In genomic region chr17:17797119-17797809, GRCh38 we compare ENCODE assay signal across 19 cellular contexts. TPM values are rescaled to one million over a fixed set of nuclear protein-coding genes. Genes with fewer than 3 reads are reported as not detected.
DNase-seq lines count a peak whose midpoint lies in the region; ATAC-seq, FAIRE-seq and TF ChIP-seq lines count a peak whose summit lies in the region.
"Had no signal": no experiment of that assay in that cellular context is flagged by ENCODE, and none has a peak within 500 bp of the region (broad histone marks: within the 10 kb centered on the region; RNA-seq: fewer than 3 reads in every experiment).

No MANE protein-coding gene starts in this region.

- H2AFZ ChIP-seq in HepG2 (ENCODE audit: low read length) = no peak overlapping the region
- H2AFZ ChIP-seq in OCI-LY7 (ENCODE audit: low read length) = no peak overlapping the region
- H2AFZ ChIP-seq in endothelial cell of umbilical vein (ENCODE audit: low read depth, low read length) = no peak overlapping the region

- H3K4me2 ChIP-seq in HepG2 (ENCODE audit: low read depth, low read length) (no peak overlapping the region), OCI-LY7 (ENCODE audit: low read length) (no peak overlapping the region), endothelial cell of umbilical vein (ENCODE audit: insufficient read depth, low read length) (no peak overlapping the region)

- in situ Hi-C loops in HepG2 (cut with HindIII; ENCODE audit: extremely low pct_ligation_motif_present, low pct_unique_long_range_greater_than_20kb) = no loop called here

- H3K9me1 ChIP-seq in endothelial cell of umbilical vein (replicated peaks; ENCODE audit: control insufficient read depth, extremely low read depth, insufficient read depth, low read length) = no peaks in the 10 kb centered on the region

- TF ChIP-seq POLR2A in HepG2 (IDR thresholded peaks at IDR 0.05; ENCODE audit: insufficient read depth in 1 of 2, low read depth in 2 of 2, low read length in 2 of 2) (no peak), right lobe of liver (IDR thresholded peaks at IDR 0.05) (no peak), endothelial cell of umbilical vein (IDR thresholded peaks at IDR 0.05; ENCODE audit: low read depth, low read length) (no peak)

- no peaks in the 10 kb centered on the region for H3K9me2 ChIP-seq in OCI-LY7 (ENCODE audit: insufficient read depth, low read length)

- BruUV-seq in HepG2 (replicated peaks; lab: Mats Ljungman, UMichigan) = TSS peak; percentile 46
- BruUV-seq in OCI-LY7 (replicated peaks; lab: Mats Ljungman, UMichigan) = TSS peak; percentile 49
- TSS peak; percentile 2 for BruUV-seq in endothelial cell of umbilical vein (replicated peaks; lab: Mats Ljungman, UMichigan)

- whole genome bisulfite sequencing in HepG2 (ENCODE audit: low lambda C conversion rate) = 95% methylated on average over 25 of the region's 30 CpGs
- WGBS in right lobe of liver (ENCODE audit: insufficient coverage, low coverage, low lambda C conversion rate, missing lambda C conversion rate) = 76% methylated on average over 3 of the region's 30 CpGs

- intact Hi-C loops in HepG2 (cut with micrococcal nuclease; ENCODE audit: unreplicated experiment) (no loop called here), right lobe of liver (cut with DNase I) (no loop called here), OCI-LY7 (cut with micrococcal nuclease; ENCODE audit: unreplicated experiment) (no loop called here), endothelial cell of umbilical vein (cut with micrococcal nuclease) (no loop called here)

- POLR2A ChIA-PET in HepG2 (lab: Yijun Ruan, JAX) = no interaction called here
- POLR2A ChIA-PET in OCI-LY7 (lab: Charles Lee) = interaction anchor here (0.6 kb wide), 1 partner anchor 235 kb away, joined by 3 read pairs; no protein-coding TSS in a partner anchor
- POLR2A ChIA-PET in endothelial cell of umbilical vein (lab: Charles Lee) = no interaction called here

- H3K9ac ChIP-seq in HepG2 (ENCODE audit: insufficient read depth, low read depth, low read length) (no peak overlapping the region), endothelial cell of umbilical vein (replicated peaks; ENCODE audit: extremely low read depth, insufficient read depth, low read length) (no peak overlapping the region)

- no peaks in the 10 kb centered on the region for H4K20me1 ChIP-seq in HepG2 (ENCODE audit: insufficient read depth, low read length)
- no peaks in the 10 kb centered on the region for H4K20me1 ChIP-seq in OCI-LY7 (ENCODE audit: insufficient read depth, low read length)
- no peaks in the 10 kb centered on the region for H4K20me1 ChIP-seq in endothelial cell of umbilical vein (replicated peaks; ENCODE audit: control insufficient read depth, extremely low read depth, insufficient read depth, low read length)

- CTCF ChIA-PET in HepG2 (lab: Yijun Ruan, JAX; ENCODE audit: low intra/inter-chr PET ratio, low total read pairs) (no interaction called here), OCI-LY7 (lab: Charles Lee; ENCODE audit: unreplicated experiment) (no interaction called here), endothelial cell of umbilical vein (lab: Charles Lee) (no interaction called here)

- no peaks in the 10 kb centered on the region for H3K27me3 ChIP-seq in HepG2 (ENCODE audit: control insufficient read depth in 1 of 2, insufficient read depth in 2 of 2, low read length in 2 of 2)
- H3K27me3 ChIP-seq in right lobe of liver = no peaks in the 10 kb centered on the region
- H3K27me3 ChIP-seq in endothelial cell of umbilical vein (ENCODE audit: control insufficient read depth in 2 of 2, insufficient read depth in 2 of 2, low read length in 2 of 2) = no peaks in the 10 kb centered on the region

- DNase-seq in HepG2 (ENCODE audit: low spot score) (no peak), right lobe of liver (no peak), OCI-LY7 (ENCODE audit: low spot score) (no peak), endothelial cell of umbilical vein (ENCODE audit: low read depth, low spot score) (no peak), DMS153 treated with DMSO at 0.1 percent for 48 hours (lab: John Stamatoyannopoulos, UW; ENCODE audit: unreplicated experiment) (no peak), T-helper 2 cell (no peak)
- DNase-seq in stimulated activated naive CD4-positive, alpha-beta T cell (lab: John Stamatoyannopoulos, UW) = no peak
- DNase-seq: DMS 273 treated with DMSO at 0.1 percent for 48 hours, HCEC 1CT, Karpas-422, NCI-H1436, NCI-H2029, NCI-H2171, NCI-H526, OCI-M1, SW 1271 had no signal

- ATAC-seq in HepG2 (no peak), right lobe of liver (no peak), GM21367 (IDR thresholded peaks at IDR 0.05; ENCODE audit: unreplicated experiment) (no peak)

- dilution Hi-C loops in endothelial cell of umbilical vein (cut with MboI; ENCODE audit: extremely low pct_ligation_motif_present, low sequenced_read_pairs) = no loop called here

- H3K4me1 ChIP-seq in HepG2 (ENCODE audit: insufficient read depth, low read length) (no peaks in the 10 kb centered on the region), right lobe of liver (no peaks in the 10 kb centered on the region), OCI-LY7 (ENCODE audit: insufficient read depth, low read length, poor library complexity, severe bottlenecking) (no peaks in the 10 kb centered on the region), endothelial cell of umbilical vein (ENCODE audit: control insufficient read depth, extremely low read depth, insufficient read depth, low read length) (no peaks in the 10 kb centered on the region)

- H3K79me2 ChIP-seq in HepG2 (ENCODE audit: insufficient read depth, low read length) = no peaks in the 10 kb centered on the region
- no peaks in the 10 kb centered on the region for H3K79me2 ChIP-seq in OCI-LY7 (ENCODE audit: insufficient read depth, low read depth, low read length)
- no peaks in the 10 kb centered on the region for H3K79me2 ChIP-seq in endothelial cell of umbilical vein (ENCODE audit: control insufficient read depth, insufficient read depth, low read length)

- H3K36me3 ChIP-seq in HepG2 (replicated peaks in 1 of 2; ENCODE audit: control insufficient read depth in 1 of 2, insufficient read depth in 2 of 2, low read length in 2 of 2) (peaks cover 26 to 46% of the 10 kb centered on the region in 2 experiments; a peak in 4 of 5 replicates), right lobe of liver (peaks cover 0 to 6% (median 2%) of the 10 kb centered on the region in 4 donors), OCI-LY7 (ENCODE audit: insufficient read depth, low read length) (peaks cover 44% of the 10 kb centered on the region), endothelial cell of umbilical vein (ENCODE audit: control insufficient read depth in 2 of 2, extremely low read depth in 1 of 2, insufficient read depth in 2 of 2, low read length in 2 of 2) (peaks cover 7 to 57% of the 10 kb centered on the region in 2 experiments)

- no peak for TF ChIP-seq EP300 in HepG2 (IDR thresholded peaks at IDR 0.05; ENCODE audit: low read depth in 2 of 2, low read length in 2 of 2)
- TF ChIP-seq EP300 in HepG2 (CRISPR knock-in tag; IDR thresholded peaks at IDR 0.05; ENCODE audit: borderline replicate concordance) = no peak

- H3K4me3 ChIP-seq in HepG2 (replicated peaks in 1 of 3; ENCODE audit: insufficient read depth in 1 of 3, low read depth in 2 of 3, low read length in 3 of 3) = no peak overlapping the region
- H3K4me3 ChIP-seq in right lobe of liver = no peak overlapping the region
- H3K4me3 ChIP-seq in OCI-LY7 (ENCODE audit: low read depth, low read length, poor library complexity, severe bottlenecking) = no peak overlapping the region
- no peak overlapping the region for H3K4me3 ChIP-seq in endothelial cell of umbilical vein (replicated peaks in 1 of 3; ENCODE audit: insufficient read depth in 1 of 3, low read depth in 1 of 3, low read length in 3 of 3)

- H3K27ac ChIP-seq in HepG2 (ENCODE audit: extremely low read length, insufficient read depth, low read length) (no peak overlapping the region), right lobe of liver (no peak overlapping the region), OCI-LY7 (ENCODE audit: low read depth, low read length, poor library complexity, severe bottlenecking) (no peak overlapping the region), endothelial cell of umbilical vein (ENCODE audit: insufficient read depth, low read depth, low read length) (no peak overlapping the region)

- H3K9me3 ChIP-seq in HepG2 (ENCODE audit: low read length) (no peaks in the 10 kb centered on the region), right lobe of liver (no peaks in the 10 kb centered on the region), OCI-LY7 (ENCODE audit: low read length) (no peaks in the 10 kb centered on the region), endothelial cell of umbilical vein (replicated peaks; ENCODE audit: control insufficient read depth, insufficient read depth, low read length) (no peaks in the 10 kb centered on the region)

- no peak for TF ChIP-seq RAD21 in HepG2 (CRISPR knock-in tag; IDR thresholded peaks at IDR 0.05)

- FAIRE-seq in HepG2 (lab: Jason Lieb, UNC) = no peak
- no peak for FAIRE-seq in endothelial cell of umbilical vein (lab: Jason Lieb, UNC)
- FAIRE-seq: G401.6, HTR-8/SVneo had no signal

- TF ChIP-seq CTCF in HepG2 (CRISPR knock-in tag; IDR thresholded peaks at IDR 0.05) (no peak), right lobe of liver (IDR thresholded peaks at IDR 0.05) (no peak), OCI-LY7 (conservative IDR thresholded peaks at IDR 0.05; ENCODE audit: low read length) (no peak), endothelial cell of umbilical vein (IDR thresholded peaks at IDR 0.05; ENCODE audit: extremely low read depth in 1 of 2, insufficient read depth in 1 of 2, low read depth in 1 of 2, low read length in 2 of 2) (no peak)

RNA-seq across cellular contexts. Expression of gene SREBF1, which starts 39.5 kb away (rescaled TPM):
- 12.6 and 34.3 TPM in 2 replicates for total RNA-seq in HepG2 (2016; rRNA removed; fragmentation: Illumina TruSeq; extraction: Trizol)
- 17.8 and 21.9 TPM in 2 replicates for total RNA-seq in HepG2 (2016; cell fraction: cytosol; rRNA removed; fragmentation: Illumina TruSeq; extraction: Trizol; ENCODE audit: low read depth)
- total RNA-seq in HepG2 (2016; cell fraction: insoluble cytoplasmic fraction; rRNA removed; fragmentation: Illumina TruSeq; extraction: Trizol) = 11.7 and 40.3 TPM in 2 replicates
- 12.6 and 16.8 TPM in 2 replicates for total RNA-seq in HepG2 (2016; cell fraction: membrane; rRNA removed; fragmentation: Illumina TruSeq; extraction: Trizol)
- total RNA-seq in HepG2 (2016; cell fraction: nucleus; rRNA removed; fragmentation: Illumina TruSeq; extraction: Trizol) = 53.2 and 57.7 TPM in 2 replicates
- polyA plus RNA-seq in HepG2 (2011; rRNA removed) = 38.0 and 57.5 TPM in 2 replicates
- 16.6 and 23.2 TPM in 2 replicates for polyA plus RNA-seq in HepG2 (2011; cell fraction: cytosol; rRNA removed)
- 385 and 409 TPM in 2 replicates for polyA plus RNA-seq in HepG2 (2011; cell fraction: nucleus; rRNA removed)
- polyA plus RNA-seq in HepG2 (2012) = 60.2 and 60.8 TPM in 2 replicates
- polyA plus RNA-seq in HepG2 (2016; cell fraction: cytosol; fragmentation: Illumina TruSeq; extraction: Trizol; ENCODE audit: low read depth) = 3.6 and 4.8 TPM in 2 replicates
- 11.3 and 14.1 TPM in 2 replicates for polyA plus RNA-seq in HepG2 (2016; cell fraction: insoluble cytoplasmic fraction; fragmentation: Illumina TruSeq; extraction: Trizol; ENCODE audit: low read depth)
- polyA plus RNA-seq in HepG2 (2016; cell fraction: membrane; fragmentation: Illumina TruSeq; extraction: Trizol; ENCODE audit: low read depth) = 7.4 and 8.0 TPM in 2 replicates
- 156 and 162 TPM in 2 replicates for polyA plus RNA-seq in HepG2 (2016; cell fraction: nucleus; fragmentation: Illumina TruSeq; extraction: Trizol; ENCODE audit: insufficient read depth, low read depth)
- 70.2 and 130 TPM in 2 replicates for polyA minus RNA-seq in HepG2 (2011; rRNA and poly(A)+ RNA removed; ENCODE audit: low replicate concordance)
- polyA minus RNA-seq in HepG2 (2011; cell fraction: cytosol; rRNA and poly(A)+ RNA removed) = 35.3 and 56.1 TPM in 2 replicates
- polyA minus RNA-seq in HepG2 (2011; cell fraction: nucleus; rRNA and poly(A)+ RNA removed) = 93.2 and 119 TPM in 2 replicates
- total RNA-seq in right lobe of liver = 100 to 1,000 TPM in 4 of 6 experiments, 10 to 100 TPM in 2; 63.8 to 246 (median 173) TPM
- 48.4 and 70.4 TPM in 2 replicates for total RNA-seq in OCI-LY7 (2014; rRNA removed; shearing (Covaris generic))
- total RNA-seq in OCI-LY7 (2022) = 187 and 213 TPM in 2 replicates
- 109 and 117 TPM in 2 replicates for total RNA-seq in endothelial cell of umbilical vein
- 50.4 and 66.3 TPM in 2 replicates for polyA plus RNA-seq in endothelial cell of umbilical vein
- polyA plus RNA-seq in endothelial cell of umbilical vein (2011; cell fraction: cytosol; rRNA removed) = 22.4 and 31.8 TPM in 2 replicates
- polyA plus RNA-seq in endothelial cell of umbilical vein (2011; cell fraction: nucleus; rRNA removed) = 139 and 174 TPM in 2 replicates
- 64.9 and 76.2 TPM in 2 replicates for polyA plus RNA-seq in endothelial cell of umbilical vein (2012)
- polyA minus RNA-seq in endothelial cell of umbilical vein = 51.5 and 65.4 TPM in 2 replicates
- 114 TPM for polyA minus RNA-seq in endothelial cell of umbilical vein (2011; cell fraction: cytosol; rRNA and poly(A)+ RNA removed)
- polyA minus RNA-seq in endothelial cell of umbilical vein (2011; cell fraction: nucleus; rRNA and poly(A)+ RNA removed) = 78.3 and 98.8 TPM in 2 replicates
